Comparison of ENCODE assay signal across 9 cellular contexts in genomic region chr4:184409911-184410692, GRCh38.
DNase-seq lines count a peak whose midpoint lies in the region; ATAC-seq and FAIRE-seq lines count a peak whose summit lies in the region.
"Had no signal": no experiment of that assay in that cellular context is flagged by ENCODE, and none has a peak within 500 bp of the region (broad histone marks: within the 10 kb centered on the region; RNA-seq: fewer than 3 reads in every experiment).

No MANE protein-coding gene starts in this region.

- no peak for ATAC-seq in GM19328 (IDR thresholded peaks at IDR 0.05; ENCODE audit: unreplicated experiment)

- peaks cover 67% of the 10 kb centered on the region for H3K4me1 Mint-ChIP-seq in T-helper 1 cell treated with Interleukin-12 subunit alpha and Interleukin-12 subunit beta and Interleukin-4 antibody, amounts not matched to agents 30 μg/mL and 1 μg/mL, for 36 hours (ENCODE audit: low read depth)

- peaks cover 57% of the 10 kb centered on the region for H3K36me3 Mint-ChIP-seq in T-helper 1 cell treated with Interleukin-12 subunit alpha and Interleukin-12 subunit beta and Interleukin-4 antibody, amounts not matched to agents 30 μg/mL and 1 μg/mL, for 36 hours (ENCODE audit: low read depth)

- no peaks in the 10 kb centered on the region for H3K27me3 Mint-ChIP-seq in T-helper 1 cell treated with Interleukin-12 subunit alpha and Interleukin-12 subunit beta and Interleukin-4 antibody, amounts not matched to agents 30 μg/mL and 1 μg/mL, for 36 hours (ENCODE audit: low read depth)

- peak overlapping the region; percentile 92 for H3K27ac Mint-ChIP-seq in T-helper 1 cell treated with Interleukin-12 subunit alpha and Interleukin-12 subunit beta and Interleukin-4 antibody, amounts not matched to agents 30 μg/mL and 1 μg/mL, for 36 hours

- no peak for FAIRE-seq in urothelium cell line (lab: Jason Lieb, UNC)
- FAIRE-seq: colon had no signal

- peak overlapping the region; percentile 80 for H3K4me3 Mint-ChIP-seq in T-helper 1 cell treated with Interleukin-12 subunit alpha and Interleukin-12 subunit beta and Interleukin-4 antibody, amounts not matched to agents 30 μg/mL and 1 μg/mL, for 36 hours

- no peaks in the 10 kb centered on the region for H3K9me3 Mint-ChIP-seq in T-helper 1 cell treated with Interleukin-12 subunit alpha and Interleukin-12 subunit beta and Interleukin-4 antibody, amounts not matched to agents 30 μg/mL and 1 μg/mL, for 36 hours

- peak; percentile 17 for DNase-seq in stimulated activated CD4-positive, alpha-beta T cell treated with anti-CD3 and anti-CD28 coated beads, Interleukin-4, amount 100 ng/mL, for 1 hour
- DNase-seq in stimulated activated CD4-positive, alpha-beta T cell treated with anti-CD3 and anti-CD28 coated beads, Interleukin-2, amount 100 ng/mL, for 48 hours, result no peak
- DNase-seq in dermis blood vessel endothelial cell, result peak; percentile 61
- no peak for DNase-seq in NCI-H1105 (lab: John Stamatoyannopoulos, UW)
- DNase-seq in urothelium cell line (ENCODE audit: low spot score), result no peak
- no peak for DNase-seq in NCI-H524 treated with DMSO at 0.1 percent for 48 hours (lab: John Stamatoyannopoulos, UW)

Comparison
In these comparisons a context has a peak if more than half of its experiments do, and no peak if none do; other contexts are left out.
1. DNase-seq: peak in stimulated activated CD4-positive, alpha-beta T cell treated with anti-CD3 and anti-CD28 coated beads, Interleukin-4, amount 100 ng/mL, for 1 hour (single experiment) and dermis blood vessel endothelial cell (single experiment); none in stimulated activated CD4-positive, alpha-beta T cell treated with anti-CD3 and anti-CD28 coated beads, Interleukin-2, amount 100 ng/mL, for 48 hours (0 of 2), NCI-H1105 (single experiment), urothelium cell line (single experiment) and NCI-H524 treated with DMSO at 0.1 percent for 48 hours (single experiment).